In genomic region chr4:84499065-84499982, GRCh38 we compare ENCODE assay signal across 8 cellular contexts. TPM values are rescaled to one million over a fixed set of nuclear protein-coding genes. Genes with fewer than 3 reads are reported as not detected.
DNase-seq lines count a peak whose midpoint lies in the region; ATAC-seq and TF ChIP-seq lines count a peak whose summit lies in the region.

Gene NKX6-1, minus strand, starts transcription at chr4:84499292. Its CDS starts 1,064 bp downstream, at chr4:84498228.

- intact Hi-C loops in mammary epithelial cell (cut with micrococcal nuclease): no loop called here

- ATAC-seq in GM19035 (IDR thresholded peaks at IDR 0.05; ENCODE audit: unreplicated experiment): no peak
- ATAC-seq in HG03342 (IDR thresholded peaks at IDR 0.05; ENCODE audit: unreplicated experiment): no peak

- H3K36me3 ChIP-seq in mammary epithelial cell (ENCODE audit: insufficient read depth, low read length) (no peaks in the 10 kb centered on the region), skeletal muscle tissue (ENCODE audit: control insufficient read depth in 3 of 3, insufficient read depth in 3 of 3, low read length in 3 of 3) (no peaks in the 10 kb centered on the region)

- in situ Hi-C loops in mammary epithelial cell (cut with MboI; ENCODE audit: low sequenced_read_pairs in 2 of 2): loop anchor here in 1 of 2 donors (25.0 kb wide), 1 partner anchor 737 kb away; no protein-coding TSS in a partner anchor

- peak within 1 kb of the TSS; percentile 55 for H3K4me3 ChIP-seq in AG04449 (ENCODE audit: low read depth, low read length)
- peak within 1 kb of the TSS; percentile 17 to 27 (median 22) for H3K4me3 ChIP-seq in mammary epithelial cell (replicated peaks in 1 of 3; ENCODE audit: insufficient read depth in 1 of 3, low read depth in 2 of 3, low read length in 3 of 3)
- peak within 1 kb of the TSS; percentile 62 to 66 (median 65) for H3K4me3 ChIP-seq in skeletal muscle tissue (ENCODE audit: low read length in 3 of 3)

- DNase-seq in AG04449 (ENCODE audit: low read depth, low spot score): no peak
- peak; percentile 90 for DNase-seq in H4 (ENCODE audit: low spot score)
- DNase-seq in NCI-H526 treated with DMSO at 0.1 percent for 48 hours (lab: John Stamatoyannopoulos, UW): peak; percentile 68
- peak; percentile 67 for DNase-seq in mammary epithelial cell
- peak; percentile 38 for DNase-seq in iris pigment epithelial cell (ENCODE audit: low read depth)

- H3K27ac ChIP-seq in mammary epithelial cell (ENCODE audit: insufficient read depth, low read depth, low read length): no peak within 1 kb of the TSS
- no peak within 1 kb of the TSS for H3K27ac ChIP-seq in skeletal muscle tissue (ENCODE audit: low read depth, low read length)

- peaks cover 21% of the 10 kb centered on the region for H3K4me1 ChIP-seq in mammary epithelial cell (ENCODE audit: insufficient read depth, low read length)
- peaks cover 16 to 32% (median 24%) of the 10 kb centered on the region in 3 donors for H3K4me1 ChIP-seq in skeletal muscle tissue (ENCODE audit: control insufficient read depth in 3 of 3, insufficient read depth in 3 of 3, low read length in 3 of 3)

- dilution Hi-C loops in mammary epithelial cell (cut with HindIII; ENCODE audit: low sequenced_read_pairs): no loop called here

- no peak for TF ChIP-seq CTCF in AG04449 (IDR thresholded peaks at IDR 0.05; ENCODE audit: insufficient read depth, low read length, missing control alignments)
- no peak for TF ChIP-seq CTCF in mammary epithelial cell (conservative IDR thresholded peaks at IDR 0.05 in 1 of 2, IDR thresholded peaks at IDR 0.05 in 1 of 2; ENCODE audit: extremely low read depth in 1 of 2, insufficient read depth in 1 of 2, low read depth in 1 of 2, low read length in 2 of 2)

- H3K79me2 ChIP-seq in mammary epithelial cell (ENCODE audit: insufficient read depth, low read length): no peaks in the 10 kb centered on the region

- H3K9ac ChIP-seq in mammary epithelial cell (ENCODE audit: insufficient read depth, low read length) (no peak within 1 kb of the TSS), skeletal muscle tissue (ENCODE audit: low read depth in 1 of 3, low read length in 3 of 3) (peak within 1 kb of the TSS in 1 of 3 donors; percentile 33)

- H3K9me3 ChIP-seq in mammary epithelial cell (replicated peaks; ENCODE audit: insufficient read depth, low read length) (peaks cover 12% of the 10 kb centered on the region), skeletal muscle tissue (ENCODE audit: control insufficient read depth in 3 of 3, low read length in 3 of 3) (no peaks in the 10 kb centered on the region)

- BruUV-seq in mammary epithelial cell (replicated peaks; lab: Mats Ljungman, UMichigan): no TSS peak

- CTCF ChIA-PET in AG04449 (lab: Yijun Ruan, JAX): interaction anchor here (1.0 to 2.1 kb wide), 3 partner anchors 7 to 855 kb away, joined by 3 to 6 read pairs (median 4); no protein-coding TSS in a partner anchor
- CTCF ChIA-PET in mammary epithelial cell (lab: Charles Lee; ENCODE audit: low non-redundant PET): no interaction called here

- H4K20me1 ChIP-seq in mammary epithelial cell (ENCODE audit: insufficient read depth, low read length): no peaks in the 10 kb centered on the region

- H3K27me3 ChIP-seq in mammary epithelial cell (ENCODE audit: insufficient read depth, low read length) (peaks cover 77% of the 10 kb centered on the region), skeletal muscle tissue (ENCODE audit: control insufficient read depth in 3 of 3, insufficient read depth in 3 of 3, low read length in 3 of 3) (peaks cover 96 to 100% (median 96%) of the 10 kb centered on the region in 3 donors)

- 9% methylated on average over 22 of the region's 52 CpGs for WGBS in mammary epithelial cell (ENCODE audit: low coverage, missing lambda C conversion rate)

- peak within 1 kb of the TSS; percentile 92 for H3K4me2 ChIP-seq in mammary epithelial cell (ENCODE audit: insufficient read depth, low read depth, low read length)

- POLR2A ChIA-PET in AG04449 (lab: Yijun Ruan, JAX): interaction anchor here (0.9 kb wide), 1 partner anchor 23 kb away, joined by 3 read pairs; no protein-coding TSS in a partner anchor

- peak within 1 kb of the TSS; percentile 64 for H2AFZ ChIP-seq in mammary epithelial cell (ENCODE audit: low read depth, low read length)

RNA-seq across cellular contexts. Expression of gene NKX6-1, which starts in this region (rescaled TPM):
- 0.45 and 0.50 TPM in 2 replicates for total RNA-seq in H4 (2014; rRNA removed; shearing (Covaris generic))
- total RNA-seq in mammary epithelial cell: not detected
- polyA plus RNA-seq in mammary epithelial cell: not detected
- not detected for polyA minus RNA-seq in mammary epithelial cell
- not detected for total RNA-seq in skeletal muscle tissue

Comparison
In these comparisons a context has a peak if more than half of its experiments do, and no peak if none do; other contexts are left out.
1. Peak in DNase-seq in H4; RNA of the gene not detected or under 1 TPM.
2. Peak in DNase-seq, H3K4me3 ChIP-seq and H3K4me2 ChIP-seq in mammary epithelial cell; RNA of the gene not detected or under 1 TPM.